ENCODE assay signal across 13 cellular contexts in the genomic region with DNA sequence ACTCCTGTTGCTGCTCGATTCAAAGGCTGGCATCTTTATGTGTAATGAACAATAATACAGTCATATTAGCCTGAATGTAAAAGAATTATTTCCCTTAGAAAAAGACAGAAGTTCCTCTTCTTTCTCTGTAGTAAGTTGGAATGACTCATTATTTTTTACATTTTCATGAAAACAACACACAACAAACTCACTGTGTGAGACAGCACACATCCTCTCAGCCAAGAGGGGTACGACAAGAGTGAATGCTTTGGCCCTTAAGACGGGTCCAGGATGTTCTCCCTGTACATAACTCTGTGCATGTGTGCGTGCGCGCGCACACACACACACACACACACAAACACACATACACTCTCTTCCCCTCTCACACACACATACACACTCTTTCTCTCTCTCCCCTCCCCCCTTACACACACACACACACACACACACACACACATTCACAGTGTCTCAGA.
DNase-seq lines count a peak whose midpoint lies in the region; ATAC-seq and TF ChIP-seq lines count a peak whose summit lies in the region.
"Had no signal": no experiment of that assay in that cellular context is flagged by ENCODE, and none has a peak within 500 bp of the region (broad histone marks: within the 10 kb centered on the region; RNA-seq: fewer than 3 reads in every experiment).

No MANE protein-coding gene starts in this region.

- no peaks in the 10 kb centered on the region for H3K79me2 ChIP-seq in osteoblast (ENCODE audit: insufficient read depth, low read length)

- H4K20me1 ChIP-seq in osteoblast (ENCODE audit: insufficient read depth, low read length), result no peaks in the 10 kb centered on the region

- intact Hi-C loops in aorta (cut with DNase I), result no loop called here

- DNase-seq in osteoblast (ENCODE audit: insufficient read length, low spot score, missing footprints), result peak; percentile 4
- DNase-seq in AG08395 (ENCODE audit: low spot score), result no peak
- DNase-seq in superior temporal gyrus (ENCODE audit: extremely low spot score), result no peak
- no peak for DNase-seq in aorta
- DNase-seq in inferior parietal cortex (ENCODE audit: extremely low spot score), result no peak
- DNase-seq: activated CD4-positive, alpha-beta T cell treated with anti-CD3 and anti-CD28 coated beads, Interleukin-2, amount 50 U/mL, for 1 hour; adrenal gland; erythroblast; right lobe of liver had no signal

- H3K36me3 ChIP-seq in osteoblast (ENCODE audit: insufficient read depth, low read length) (no peaks in the 10 kb centered on the region), aorta (ENCODE audit: control insufficient read depth in 1 of 2, insufficient read depth in 2 of 2, low read length in 1 of 2) (no peaks in the 10 kb centered on the region)
- H3K36me3 ChIP-seq: adrenal gland had no signal

- H3K27ac ChIP-seq in osteoblast (ENCODE audit: low read depth, low read length), result no peak overlapping the region
- H3K27ac ChIP-seq in aorta (ENCODE audit: low read depth in 1 of 2, low read length in 2 of 2), result no peak overlapping the region
- H3K27ac ChIP-seq: adrenal gland, right lobe of liver had no signal

- H3K4me3 ChIP-seq in osteoblast (ENCODE audit: insufficient read depth, low read length) (no peak overlapping the region), aorta (ENCODE audit: low read length in 2 of 2) (no peak overlapping the region)
- H3K4me3 ChIP-seq: adrenal gland, lung, right lobe of liver had no signal

- H3K9me3 ChIP-seq in osteoblast (ENCODE audit: low read depth, low read length) (no peaks in the 10 kb centered on the region), aorta (ENCODE audit: control insufficient read depth, low read length) (no peaks in the 10 kb centered on the region)
- H3K9me3 ChIP-seq: adrenal gland, right lobe of liver had no signal

- H3K27me3 ChIP-seq in osteoblast (ENCODE audit: insufficient read depth, low read length) (no peaks in the 10 kb centered on the region), aorta (ENCODE audit: control insufficient read depth in 1 of 2, insufficient read depth in 2 of 2, low read length in 1 of 2) (no peaks in the 10 kb centered on the region)
- H3K27me3 ChIP-seq: adrenal gland, right lobe of liver had no signal

- 92 to 97% methylated on average over 7 of the region's 7 CpGs for WGBS in aorta, 2 donors

- TF ChIP-seq CTCF in osteoblast (IDR thresholded peaks at IDR 0.05; ENCODE audit: extremely low read depth, low read depth, low read length), result no peak

- ATAC-seq in GM19324 (IDR thresholded peaks at IDR 0.05; ENCODE audit: low FRiP score, unreplicated experiment) (peak; percentile 10), HG02642 (IDR thresholded peaks at IDR 0.05; ENCODE audit: poor library complexity, unreplicated experiment) (peak; percentile 34), HG03521 (IDR thresholded peaks at IDR 0.05; ENCODE audit: unreplicated experiment) (peak; percentile 29), aorta (ENCODE audit: low FRiP score) (no peak)

- H3K4me2 ChIP-seq in osteoblast (ENCODE audit: insufficient read depth, low read length), result no peak overlapping the region

- no peak overlapping the region for H2AFZ ChIP-seq in osteoblast (ENCODE audit: low read length)

- H3K4me1 ChIP-seq in osteoblast (ENCODE audit: insufficient read depth, low read length) (peaks cover 5% of the 10 kb centered on the region), aorta (ENCODE audit: control insufficient read depth in 1 of 2, insufficient read depth in 2 of 2, low read length in 2 of 2) (no peaks in the 10 kb centered on the region)
- H3K4me1 ChIP-seq: adrenal gland, right lobe of liver had no signal
